In the genomic region with DNA sequence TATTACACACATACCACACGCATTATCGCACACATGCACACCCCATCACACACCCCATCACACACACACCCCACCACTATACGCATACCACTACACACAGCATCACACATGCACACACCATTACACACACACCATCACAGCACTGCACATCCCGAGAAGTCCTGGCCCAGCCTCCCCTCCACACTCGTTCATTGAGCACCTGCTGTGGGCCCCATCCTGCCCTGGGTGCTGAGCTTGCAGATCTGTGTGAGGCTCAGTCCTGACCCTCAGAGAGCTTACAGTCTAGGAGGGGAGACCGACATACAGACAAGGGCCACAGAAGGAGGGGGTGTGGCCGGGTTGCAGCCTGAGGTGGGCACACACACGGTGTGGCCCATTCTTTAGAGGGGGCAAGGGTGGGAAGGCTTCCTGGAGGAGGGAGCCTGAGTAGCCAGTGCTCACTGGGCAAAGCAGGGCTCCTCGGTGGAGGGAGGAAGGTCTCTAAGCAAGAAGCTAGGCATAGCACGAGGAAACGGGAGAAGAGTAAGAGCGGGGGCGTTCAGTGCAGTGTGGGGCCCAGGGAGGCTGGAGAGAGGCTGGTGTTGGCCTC, we compare ENCODE assay signal across 19 cellular contexts.
DNase-seq lines count a peak whose midpoint lies in the region; ATAC-seq, FAIRE-seq and TF ChIP-seq lines count a peak whose summit lies in the region.
"Had no signal": no experiment of that assay in that cellular context is flagged by ENCODE, and none has a peak within 500 bp of the region (broad histone marks: within the 10 kb centered on the region; RNA-seq: fewer than 3 reads in every experiment).

No MANE protein-coding gene starts in this region.

- FAIRE-seq in K562 (lab: Jason Lieb, UNC) = no peak
- FAIRE-seq: islet of Langerhans had no signal

- no peak overlapping the region for H3K4me2 ChIP-seq in K562 (ENCODE audit: insufficient read depth, low read length)

- H3K4me1 ChIP-seq in K562 (replicated peaks in 1 of 2; ENCODE audit: control insufficient read depth in 2 of 2, insufficient read depth in 2 of 2, low read length in 2 of 2) (peaks cover 0 to 3% of the 10 kb centered on the region in 2 experiments; a peak in 2 of 5 replicates), right lobe of liver (no peaks in the 10 kb centered on the region), thoracic aorta (ENCODE audit: control insufficient read depth in 1 of 2, low read depth in 2 of 2) (peaks cover 11 to 47% of the 10 kb centered on the region in 2 donors)
- H3K4me1 ChIP-seq: breast epithelium, left lung, upper lobe of right lung had no signal

- H3K9me1 ChIP-seq in K562 (ENCODE audit: control insufficient read depth, insufficient read depth, low read length) = no peaks in the 10 kb centered on the region

- POLR2A ChIA-PET in RWPE1 (lab: Yijun Ruan, JAX; ENCODE audit: low non-redundant PET) = no interaction called here
- POLR2A ChIA-PET in K562 (lab: Yijun Ruan, JAX) = no interaction called here

- H3K4me3 ChIP-seq in K562 (no peak overlapping the region), right lobe of liver (no peak overlapping the region), thoracic aorta (peak overlapping the region; percentile 50)
- H3K4me3 ChIP-seq: breast epithelium, left lung, upper lobe of right lung had no signal

- BruUV-seq in K562 (replicated peaks; lab: Mats Ljungman, UMichigan) = no TSS peak

- DNase-seq in RWPE1 (ENCODE audit: low spot score) (no peak), K562 (ENCODE audit: extremely low read depth in 1 of 4, low spot score in 3 of 4) (no peak), right lobe of liver (peak in 2 of 3 donors; percentile 8 to 24), thoracic aorta (ENCODE audit: low spot score) (no peak), SIG-M5 (lab: John Stamatoyannopoulos, UW) (no peak), AG20443 (ENCODE audit: low spot score) (no peak)
- DNase-seq: activated CD4-positive, alpha-beta memory T cell treated with anti-CD3 and anti-CD28 coated beads, Interleukin-2, amount 10 ng/mL, durations not matched to agents 7 days and 5 days; amniotic stem cell; DMS153; NCI-H1048; NCI-H1694 treated with DMSO at 0.1 percent for 48 hours; stimulated activated CD4-positive, alpha-beta T cell treated with anti-CD3 and anti-CD28 coated beads, Interleukin-4, amount 100 ng/mL, for 24 hours; upper lobe of right lung had no signal

- no peaks in the 10 kb centered on the region for H3K9me3 ChIP-seq in K562 (replicated peaks; ENCODE audit: control insufficient read depth, insufficient read depth, low read depth, low read length)
- no peaks in the 10 kb centered on the region for H3K9me3 ChIP-seq in right lobe of liver
- H3K9me3 ChIP-seq in thoracic aorta = no peaks in the 10 kb centered on the region
- H3K9me3 ChIP-seq: breast epithelium, left lung, upper lobe of right lung had no signal

- H4K20me1 ChIP-seq in K562 (replicated peaks; ENCODE audit: control insufficient read depth, insufficient read depth, low read length) = no peaks in the 10 kb centered on the region

- peaks cover 0 to 15% of the 10 kb centered on the region in 2 experiments; a peak in 2 of 5 replicates for H3K27me3 ChIP-seq in K562 (ENCODE audit: control insufficient read depth in 2 of 2, insufficient read depth in 2 of 2, low read length in 2 of 2)
- no peaks in the 10 kb centered on the region for H3K27me3 ChIP-seq in right lobe of liver
- no peaks in the 10 kb centered on the region for H3K27me3 ChIP-seq in thoracic aorta (replicated peaks; ENCODE audit: insufficient read depth)
- H3K27me3 ChIP-seq: breast epithelium had no signal

- intact Hi-C loops in K562 (cut with micrococcal nuclease) (no loop called here), right lobe of liver (cut with DNase I) (no loop called here)

- TF ChIP-seq POLR2A in K562 (conservative IDR thresholded peaks at IDR 0.05) = no peak
- TF ChIP-seq POLR2A in right lobe of liver (IDR thresholded peaks at IDR 0.05) = no peak

- ATAC-seq in K562 = no peak
- no peak for ATAC-seq in right lobe of liver
- ATAC-seq in thoracic aorta (ENCODE audit: insufficient number of reproducible peaks, low FRiP score, low read depth) = peak; percentile 14
- no peak for ATAC-seq in HG02884 (IDR thresholded peaks at IDR 0.05; ENCODE audit: unreplicated experiment)
- ATAC-seq in GM18498 (IDR thresholded peaks at IDR 0.05; ENCODE audit: unreplicated experiment) = no peak
- ATAC-seq: SK-N-SH treated with all-trans-retinoic acid at 6 μM for 48 hours, upper lobe of right lung had no signal

- in situ Hi-C loops in K562 (cut with MboI) = no loop called here

- CTCF ChIA-PET in RWPE1 (lab: Yijun Ruan, JAX) (interaction anchor here (0.7 kb wide), 1 partner anchor 65 kb away, joined by 4 read pairs; no protein-coding TSS in a partner anchor), K562 (lab: Yijun Ruan, JAX; ENCODE audit: low intra/inter-chr PET ratio) (no interaction called here)

- 11% methylated on average over 7 of the region's 13 CpGs for WGBS in K562 (ENCODE audit: insufficient coverage, low coverage, missing lambda C conversion rate)
- 84% methylated on average over 9 of the region's 13 CpGs for WGBS in right lobe of liver (ENCODE audit: insufficient coverage, low coverage, low lambda C conversion rate, missing lambda C conversion rate)

- H3K79me2 ChIP-seq in K562 (ENCODE audit: control insufficient read depth, insufficient read depth, low read length) = no peaks in the 10 kb centered on the region

- no peak for TF ChIP-seq CTCF in RWPE1 (conservative IDR thresholded peaks at IDR 0.05; ENCODE audit: low read depth)
- TF ChIP-seq CTCF in K562 (IDR thresholded peaks at IDR 0.05 in 2 of 3, conservative IDR thresholded peaks at IDR 0.05 in 1 of 3; ENCODE audit: insufficient read depth in 2 of 3, low read depth in 1 of 3, low read length in 3 of 3) = no peak
- no peak for TF ChIP-seq CTCF in right lobe of liver (IDR thresholded peaks at IDR 0.05)
- TF ChIP-seq CTCF in thoracic aorta (IDR thresholded peaks at IDR 0.05) = no peak

- no peaks in the 10 kb centered on the region for H3K36me3 ChIP-seq in K562 (ENCODE audit: control insufficient read depth, insufficient read depth, low read length)
- H3K36me3 ChIP-seq in right lobe of liver = no peaks in the 10 kb centered on the region
- H3K36me3 ChIP-seq in thoracic aorta = no peaks in the 10 kb centered on the region
- H3K36me3 ChIP-seq: breast epithelium, left lung, upper lobe of right lung had no signal

- no peak overlapping the region for H2AFZ ChIP-seq in K562 (ENCODE audit: low read depth, low read length)

- no peak overlapping the region for H3K9ac ChIP-seq in K562 (ENCODE audit: insufficient read depth in 1 of 2, low read depth in 2 of 2, low read length in 2 of 2)

- no peak for TF ChIP-seq RAD21 in K562 (CRISPR knock-in tag; conservative IDR thresholded peaks at IDR 0.05 in 1 of 2, IDR thresholded peaks at IDR 0.05 in 1 of 2)

- H3K27ac ChIP-seq in RWPE1 = peak overlapping the region; percentile 22; the same call in 1 of the 2 replicates
- H3K27ac ChIP-seq in K562 (ENCODE audit: extremely low read depth, low read depth, low read length) = no peak overlapping the region
- H3K27ac ChIP-seq in right lobe of liver = no peak overlapping the region
- peak overlapping the region; percentile 78 to 85 for H3K27ac ChIP-seq in thoracic aorta
- H3K27ac ChIP-seq: left lung, upper lobe of right lung had no signal

- no peak for TF ChIP-seq EP300 in K562 (IDR thresholded peaks at IDR 0.05; ENCODE audit: low read length)

TF ChIP-seq in K562, 482 proteins besides CTCF, POLR2A, EP300 and RAD21 (continues in another document):
- TF ChIP-seq ZNF124 (CRISPR knock-in tag; IDR thresholded peaks at IDR 0.05) = no peak

Comparison
In these comparisons a context has a peak if more than half of its experiments do, and no peak if none do; other contexts are left out.
1. DNase-seq: peak in right lobe of liver (2 of 3); none in RWPE1 (single experiment), K562 (0 of 4), thoracic aorta (single experiment), SIG-M5 (single experiment) and AG20443 (single experiment).
2. H3K27ac ChIP-seq: peak in RWPE1 (single experiment) and thoracic aorta (2 of 2); none in K562 (single experiment) and right lobe of liver (0 of 3).